In the genomic region with DNA sequence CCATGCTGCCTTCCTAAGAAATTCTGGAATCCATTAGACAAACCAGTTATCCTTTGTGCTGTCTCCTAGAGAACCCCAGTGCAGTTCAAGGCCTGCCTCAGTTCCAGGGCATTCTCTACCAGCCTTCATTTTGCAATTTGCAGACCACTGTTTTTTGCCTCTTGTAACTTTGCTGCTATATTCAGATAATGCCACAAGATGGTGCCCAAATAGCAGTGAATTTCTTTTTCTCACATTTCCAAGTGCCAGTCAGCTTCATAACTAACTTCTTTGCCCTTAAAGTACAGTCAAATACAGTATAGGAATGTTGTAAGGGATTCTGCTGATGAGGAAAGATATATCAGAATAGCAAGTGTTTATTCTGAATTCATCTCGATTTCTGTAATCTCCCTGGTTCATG, we compare ENCODE assay signal across 10 cellular contexts. TPM values are rescaled to one million over a fixed set of nuclear protein-coding genes. Genes with fewer than 3 reads are reported as not detected.
DNase-seq lines count a peak whose midpoint lies in the region; ATAC-seq, FAIRE-seq and TF ChIP-seq lines count a peak whose summit lies in the region.
"Had no signal": no experiment of that assay in that cellular context is flagged by ENCODE, and none has a peak within 500 bp of the region (broad histone marks: within the 10 kb centered on the region; RNA-seq: fewer than 3 reads in every experiment).

No MANE protein-coding gene starts in this region.

- no peak overlapping the region for H3K4me3 Mint-ChIP-seq in immature natural killer cell
- H3K4me3 Mint-ChIP-seq: activated naive CD8-positive, alpha-beta T cell had no signal

- ATAC-seq in GM21528 (IDR thresholded peaks at IDR 0.05; ENCODE audit: low FRiP score, unreplicated experiment): no peak

- WGBS in suprapubic skin: 77% methylated on average over 1 of the region's 1 CpG

- H3K27ac ChIP-seq in suprapubic skin: no peak overlapping the region
- H3K27ac ChIP-seq: right atrium auricular region had no signal

- peaks cover 45% of the 10 kb centered on the region for H3K36me3 ChIP-seq in suprapubic skin

- no peak for TF ChIP-seq EP300 in suprapubic skin (IDR thresholded peaks at IDR 0.05)

- H3K4me3 ChIP-seq in WI38 (ENCODE audit: low read depth, low read length) (no peak overlapping the region), suprapubic skin (no peak overlapping the region)
- H3K4me3 ChIP-seq: right atrium auricular region had no signal

- no peak for TF ChIP-seq POLR2A in H54 (IDR thresholded peaks at IDR 0.05; ENCODE audit: low read depth, low read length)
- no peak for TF ChIP-seq POLR2A in suprapubic skin (IDR thresholded peaks at IDR 0.05)

- H3K27me3 Mint-ChIP-seq in immature natural killer cell (ENCODE audit: low read depth in 3 of 3): peaks cover 0 to 2% (median 2%) of the 10 kb centered on the region in 3 donors
- H3K27me3 Mint-ChIP-seq: activated naive CD8-positive, alpha-beta T cell had no signal

- no peaks in the 10 kb centered on the region for H3K27me3 ChIP-seq in suprapubic skin
- H3K27me3 ChIP-seq: right atrium auricular region had no signal

- DNase-seq in ACHN (peak; percentile 44), H54 (ENCODE audit: insufficient read length, low spot score) (no peak), iris pigment epithelial cell (ENCODE audit: low read depth) (peak; percentile 36), NCI-H2081 (lab: John Stamatoyannopoulos, UW) (no peak), suprapubic skin (ENCODE audit: low spot score in 2 of 2) (no peak), immature natural killer cell (no peak)

- no peaks in the 10 kb centered on the region for H3K9me3 ChIP-seq in suprapubic skin
- H3K9me3 ChIP-seq: right atrium auricular region had no signal

- H3K9me3 Mint-ChIP-seq in immature natural killer cell: no peaks in the 10 kb centered on the region

- peak; percentile 31; the same call in 1 of the 2 replicates for TF ChIP-seq CTCF in WI38 (IDR thresholded peaks at IDR 0.05; ENCODE audit: low read depth, low read length)
- peak in 1 of 2 donors; percentile 18 for TF ChIP-seq CTCF in suprapubic skin (IDR thresholded peaks at IDR 0.05)

- peaks cover 25 to 31% (median 31%) of the 10 kb centered on the region in 3 donors for H3K36me3 Mint-ChIP-seq in immature natural killer cell

- H3K27ac Mint-ChIP-seq in immature natural killer cell: peak overlapping the region in 1 of 6 donors; percentile 3
- H3K27ac Mint-ChIP-seq: activated naive CD8-positive, alpha-beta T cell had no signal

- in situ Hi-C loops in ACHN (cut with HindIII; ENCODE audit: low pct_ligation_motif_present, low pct_unique_long_range_greater_than_20kb, low sequenced_read_pairs): no loop called here

- H3K4me1 ChIP-seq in suprapubic skin: peaks cover 3% of the 10 kb centered on the region
- H3K4me1 ChIP-seq: right atrium auricular region had no signal

- peaks cover 0 to 7% of the 10 kb centered on the region in 2 donors for H3K4me1 Mint-ChIP-seq in immature natural killer cell

- peak; percentile 67 for FAIRE-seq in H54 (lab: Jason Lieb, UNC)

RNA-seq across cellular contexts. Expression of gene LOXL4, which starts 25.2 kb away (rescaled TPM):
- 1 to 10 TPM; 1.6 to 2.3 (median 1.7) TPM for total RNA-seq in suprapubic skin
- under 1 TPM in 1 of 3 donors, not detected in 2; 0.18 TPM for polyA plus RNA-seq in immature natural killer cell

Comparison
In these comparisons a context has a peak if more than half of its experiments do, and no peak if none do; other contexts are left out.
1. DNase-seq: peak in ACHN (single experiment) and iris pigment epithelial cell (single experiment); none in H54 (single experiment), NCI-H2081 (0 of 2), suprapubic skin (0 of 2) and immature natural killer cell (0 of 3).